ENCODE assay signal across 8 cellular contexts in the genomic region with DNA sequence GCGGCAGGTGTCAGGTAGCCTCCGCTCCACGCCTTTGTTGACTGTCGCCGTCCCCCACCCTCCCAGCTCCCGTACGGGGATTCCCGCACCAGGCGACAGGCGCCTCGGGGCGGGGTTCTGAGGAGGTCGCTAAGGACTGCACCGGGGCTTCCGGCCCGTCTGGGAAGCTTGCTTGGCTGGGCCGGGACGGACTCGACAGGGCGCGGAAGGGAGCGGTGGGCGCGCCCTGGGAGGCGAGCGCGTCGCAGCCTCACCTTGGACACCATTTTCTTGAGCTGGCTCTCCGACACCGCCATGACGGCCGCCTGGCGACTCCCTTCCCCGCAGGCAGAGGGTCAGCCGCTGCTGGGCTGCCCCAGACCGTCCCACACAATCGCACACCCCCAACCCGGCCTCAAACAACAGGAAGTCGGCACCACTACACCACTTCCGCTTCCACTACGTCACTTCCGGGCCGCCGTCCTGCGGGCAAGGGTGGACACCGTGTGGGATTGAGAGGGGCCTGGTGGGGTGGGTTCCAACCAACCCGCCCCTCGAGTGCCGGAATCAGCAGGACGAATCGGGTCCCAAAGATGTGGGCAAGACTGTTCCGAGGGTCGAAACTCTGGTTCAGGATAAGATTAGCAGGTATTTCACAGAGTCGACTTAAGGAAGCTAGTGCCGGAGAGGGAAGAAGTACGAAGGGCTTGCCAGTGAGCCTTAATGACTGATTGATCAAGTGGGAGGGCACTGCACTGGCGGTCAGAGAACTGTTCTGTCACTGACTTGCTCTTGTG. TPM values are rescaled to one million over a fixed set of nuclear protein-coding genes. Genes with fewer than 3 reads are reported as not detected.
DNase-seq lines count a peak whose midpoint lies in the region; ATAC-seq lines count a peak whose summit lies in the region.

A gene with protein sequence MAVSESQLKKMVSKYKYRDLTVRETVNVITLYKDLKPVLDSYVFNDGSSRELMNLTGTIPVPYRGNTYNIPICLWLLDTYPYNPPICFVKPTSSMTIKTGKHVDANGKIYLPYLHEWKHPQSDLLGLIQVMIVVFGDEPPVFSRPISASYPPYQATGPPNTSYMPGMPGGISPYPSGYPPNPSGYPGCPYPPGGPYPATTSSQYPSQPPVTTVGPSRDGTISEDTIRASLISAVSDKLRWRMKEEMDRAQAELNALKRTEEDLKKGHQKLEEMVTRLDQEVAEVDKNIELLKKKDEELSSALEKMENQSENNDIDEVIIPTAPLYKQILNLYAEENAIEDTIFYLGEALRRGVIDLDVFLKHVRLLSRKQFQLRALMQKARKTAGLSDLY (minus strand): TSS at position 422 of the 776 bp plus-strand sequence. CDS start 126 bp downstream, at position 296.

- H3K9me3 Mint-ChIP-seq in IgD-negative memory B cell = peaks cover 0 to 3% (median 0%) of the 10 kb centered on the region in 3 donors

- H3K27me3 Mint-ChIP-seq in IgD-negative memory B cell = no peaks in the 10 kb centered on the region

- peak; percentile 96 for ATAC-seq in GM21576 (IDR thresholded peaks at IDR 0.05; ENCODE audit: unreplicated experiment)

- peak within 1 kb of the TSS; percentile 94 to 100 (median 99) for H3K4me3 Mint-ChIP-seq in IgD-negative memory B cell

- peaks cover 5% of the 10 kb centered on the region for H3K36me3 Mint-ChIP-seq in IgD-negative memory B cell

- H3K27ac Mint-ChIP-seq in IgD-negative memory B cell = peak within 1 kb of the TSS; percentile 98 to 100 (median 99)

- DNase-seq in DMS153 (lab: John Stamatoyannopoulos, UW) = peak; percentile 70
- peak; percentile 96 for DNase-seq in OCI-M1 (lab: John Stamatoyannopoulos, UW)
- DNase-seq in activated T-cell treated with anti-CD3 and anti-CD28 coated beads for 24 hours (ENCODE audit: low read depth) = peak; percentile 93
- DNase-seq in epidermal melanocyte (ENCODE audit: insufficient read length, low spot score) = peak; percentile 88
- peak; percentile 83 for DNase-seq in middle frontal gyrus (ENCODE audit: extremely low spot score, low spot score)
- peak; percentile 88 to 90 for DNase-seq in stimulated activated CD8-positive, alpha-beta memory T cell treated with anti-CD3 and anti-CD28 coated beads, Interleukin-2, amount 100 ng/mL, for 1 hour (ENCODE audit: low read depth in 2 of 2)

- H3K4me1 Mint-ChIP-seq in IgD-negative memory B cell = peaks cover 23 to 59% (median 35%) of the 10 kb centered on the region in 3 donors

RNA-seq across cellular contexts. Expression of the gene that starts here (rescaled TPM):
- polyA plus RNA-seq in IgD-negative memory B cell = 51.7 TPM

Comparison
In these comparisons a context has a peak if more than half of its experiments do, and no peak if none do; other contexts are left out.
1. Peak in every context shown above with its lines: DNase-seq and ATAC-seq.